13 cellular contexts compared by ENCODE assay signal in genomic region chr7:68246189-68246633, GRCh38.
A peak's percentile ranks its signal among the peaks of the same experiment; 100 is the strongest.
DNase-seq lines count a peak whose midpoint lies in the region; ATAC-seq and TF ChIP-seq lines count a peak whose summit lies in the region.
"Had no signal": no experiment of that assay in that cellular context is flagged by ENCODE, and none has a peak within 500 bp of the region (broad histone marks: within the 10 kb centered on the region; RNA-seq: fewer than 3 reads in every experiment).

No MANE protein-coding gene starts in this region.

- ATAC-seq in RWPE2 (ENCODE audit: low read depth): peak; percentile 64
- ATAC-seq in HG02973 (IDR thresholded peaks at IDR 0.05; ENCODE audit: unreplicated experiment): no peak
- ATAC-seq in GM18909 (IDR thresholded peaks at IDR 0.05; ENCODE audit: poor library complexity, unreplicated experiment): no peak
- ATAC-seq: left ventricle myocardium superior had no signal

- H3K36me3 ChIP-seq in RWPE2 (ENCODE audit: low read depth): no peaks in the 10 kb centered on the region
- no peaks in the 10 kb centered on the region for H3K36me3 ChIP-seq in right atrium auricular region
- H3K36me3 ChIP-seq: brain microvascular endothelial cell, transverse colon had no signal

- no peak overlapping the region for H3K4me3 ChIP-seq in RWPE2 (ENCODE audit: severe bottlenecking)
- H3K4me3 ChIP-seq in right atrium auricular region: no peak overlapping the region
- H3K4me3 ChIP-seq: transverse colon had no signal

- TF ChIP-seq CTCF in RWPE2 (IDR thresholded peaks at IDR 0.05; ENCODE audit: poor library complexity, severe bottlenecking): no peak
- no peak for TF ChIP-seq CTCF in right atrium auricular region (IDR thresholded peaks at IDR 0.05)

- DNase-seq in Caki2 (ENCODE audit: low read depth) (peak; percentile 96), NCI-H187 (lab: John Stamatoyannopoulos, UW) (peak; percentile 92 to 98), RWPE2 (ENCODE audit: low spot score) (no peak), left kidney (ENCODE audit: low read depth, low spot score) (peak; percentile 89), right atrium auricular region (ENCODE audit: low spot score) (no peak)
- DNase-seq in activated CD4-positive, alpha-beta T cell treated with anti-CD3 and anti-CD28 coated beads for 1 hour: no peak
- DNase-seq: activated T-cell treated with anti-CD3 and anti-CD28 coated beads for 4 hours, brain microvascular endothelial cell, IMR-90, left ventricle myocardium superior, transverse colon had no signal

- in situ Hi-C loops in Caki2 (cut with HindIII; ENCODE audit: low pct_unique_long_range_greater_than_20kb, low sequenced_read_pairs): no loop called here

- H3K4me1 ChIP-seq in RWPE2 (ENCODE audit: insufficient read depth, poor library complexity, severe bottlenecking) (no peaks in the 10 kb centered on the region), right atrium auricular region (no peaks in the 10 kb centered on the region)
- H3K4me1 ChIP-seq: transverse colon had no signal

- H3K27me3 ChIP-seq in RWPE2 (ENCODE audit: insufficient read depth, poor library complexity, severe bottlenecking): no peaks in the 10 kb centered on the region
- no peaks in the 10 kb centered on the region for H3K27me3 ChIP-seq in right atrium auricular region
- H3K27me3 ChIP-seq: brain microvascular endothelial cell, transverse colon had no signal

- peaks cover 6% of the 10 kb centered on the region for H3K9me3 ChIP-seq in RWPE2 (ENCODE audit: severe bottlenecking)
- peaks cover 2% of the 10 kb centered on the region in 2 donors for H3K9me3 ChIP-seq in right atrium auricular region

- H3K27ac ChIP-seq in RWPE2 (ENCODE audit: poor library complexity, severe bottlenecking) (no peak overlapping the region), right atrium auricular region (no peak overlapping the region)
- H3K27ac ChIP-seq: brain microvascular endothelial cell, transverse colon had no signal

Comparison
In these comparisons a context has a peak if more than half of its experiments do, and no peak if none do; other contexts are left out.
1. DNase-seq: peak in Caki2 (single experiment), NCI-H187 (2 of 2) and left kidney (single experiment); none in RWPE2 (single experiment), right atrium auricular region (single experiment) and activated CD4-positive, alpha-beta T cell treated with anti-CD3 and anti-CD28 coated beads for 1 hour (single experiment).